ENCODE assay signal across 18 cellular contexts in the genomic region with DNA sequence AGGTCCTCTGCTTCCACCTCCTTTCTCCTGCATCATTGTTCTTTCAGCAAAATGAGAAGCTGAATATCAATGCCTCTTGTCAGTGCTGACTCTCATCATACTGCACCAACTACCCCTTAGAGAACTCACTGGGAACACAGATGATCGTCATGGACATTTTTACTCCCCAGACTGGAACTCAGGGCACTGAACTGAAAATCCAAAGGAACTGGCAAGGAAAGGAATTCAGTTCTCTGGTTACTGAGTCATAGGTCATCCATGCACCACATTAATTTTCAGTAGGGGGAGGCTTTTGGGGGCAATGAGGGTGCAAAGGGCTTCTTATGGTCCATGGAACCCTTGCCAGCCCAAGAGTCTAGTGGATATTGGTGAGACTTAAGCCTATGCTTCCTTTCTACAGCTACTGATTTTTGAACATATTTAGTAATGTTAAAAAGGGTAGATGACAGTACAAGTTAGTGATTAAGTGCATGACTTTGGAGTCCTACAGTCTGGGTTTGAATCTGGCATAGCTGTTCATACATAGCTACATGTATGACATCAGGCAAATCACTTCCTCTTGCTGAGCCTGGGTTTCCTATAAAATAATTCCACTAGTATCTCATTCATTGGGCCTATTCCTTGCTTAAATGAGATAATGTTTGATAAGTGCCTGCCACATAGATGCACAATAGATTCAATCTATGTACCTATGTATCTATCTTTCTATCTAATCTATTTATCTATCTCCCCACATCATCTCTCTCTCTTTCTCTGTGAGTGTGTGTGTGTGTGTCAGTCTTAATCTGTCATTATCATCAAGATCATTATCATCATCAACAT. TPM values are rescaled to one million over a fixed set of nuclear protein-coding genes. Genes with fewer than 3 reads are reported as not detected.
DNase-seq lines count a peak whose midpoint lies in the region; TF ChIP-seq lines count a peak whose summit lies in the region.
"Had no signal": no experiment of that assay in that cellular context is flagged by ENCODE, and none has a peak within 500 bp of the region (broad histone marks: within the 10 kb centered on the region; RNA-seq: fewer than 3 reads in every experiment).

No MANE protein-coding gene starts in this region.

- H3K9me3 Mint-ChIP-seq in progenitor cell of endocrine pancreas (ENCODE audit: low read depth): peaks cover 10% of the 10 kb centered on the region
- H3K9me3 Mint-ChIP-seq: central memory CD8-positive, alpha-beta T cell; IgD-negative memory B cell had no signal

- H3K4me3 Mint-ChIP-seq in progenitor cell of endocrine pancreas (ENCODE audit: low read depth): peak overlapping the region; percentile 72
- H3K4me3 Mint-ChIP-seq: activated CD4-positive, alpha-beta T cell treated with anti-CD3 and anti-CD28 coated beads, Interleukin-2, amount 10 ng/mL, durations not matched to agents 7 days and 5 days; central memory CD8-positive, alpha-beta T cell; IgD-negative memory B cell had no signal

- H3K36me3 Mint-ChIP-seq in progenitor cell of endocrine pancreas (ENCODE audit: insufficient read depth): peaks cover 1% of the 10 kb centered on the region
- H3K36me3 Mint-ChIP-seq: IgD-negative memory B cell had no signal

- no peaks in the 10 kb centered on the region for H3K4me1 Mint-ChIP-seq in progenitor cell of endocrine pancreas (ENCODE audit: low read depth)
- H3K4me1 Mint-ChIP-seq: activated CD4-positive, alpha-beta T cell treated with anti-CD3 and anti-CD28 coated beads, Interleukin-2, amount 10 ng/mL, durations not matched to agents 7 days and 5 days; central memory CD8-positive, alpha-beta T cell had no signal

- DNase-seq in NCI-H1694 treated with DMSO at 0.1 percent for 48 hours (lab: John Stamatoyannopoulos, UW) (peak; percentile 6), NCI-H1694 (lab: John Stamatoyannopoulos, UW) (no peak), NCI-H226 (peak; percentile 48), epithelial cell of esophagus (ENCODE audit: low read depth) (peak; percentile 22), progenitor cell of endocrine pancreas (ENCODE audit: low spot score, unreplicated experiment) (no peak), G401 (ENCODE audit: low spot score) (no peak), activated T-cell treated with anti-CD3 and anti-CD28 coated beads for 4 hours (no peak)
- no peak for DNase-seq in stimulated activated CD4-positive, alpha-beta T cell treated with anti-CD3 and anti-CD28 coated beads, Interleukin-15, amount 100 ng/mL, for 24 hours
- DNase-seq: activated CD4-positive, alpha-beta T cell treated with anti-CD3 and anti-CD28 coated beads, Interleukin-2, amount 10 ng/mL, durations not matched to agents 7 days and 5 days; amygdala; DND-41; effector CD8-positive, alpha-beta T cell; MV-4-11; NCI-H2081; NCI-H774; retina had no signal

- H3K4me3 ChIP-seq in epithelial cell of esophagus (ENCODE audit: low read length): no peak overlapping the region

- in situ Hi-C loops in G401 (cut with HindIII; ENCODE audit: low sequenced_read_pairs): no loop called here

- H3K27ac Mint-ChIP-seq in progenitor cell of endocrine pancreas: peak overlapping the region; percentile 86
- H3K27ac Mint-ChIP-seq: activated CD4-positive, alpha-beta T cell treated with anti-CD3 and anti-CD28 coated beads, Interleukin-2, amount 10 ng/mL, durations not matched to agents 7 days and 5 days had no signal

- H3K27me3 Mint-ChIP-seq in progenitor cell of endocrine pancreas: no peaks in the 10 kb centered on the region

- TF ChIP-seq CTCF in epithelial cell of esophagus (IDR thresholded peaks at IDR 0.05; ENCODE audit: insufficient read depth, low read depth, low read length, missing control alignments) (no peak), progenitor cell of endocrine pancreas (IDR thresholded peaks at IDR 0.05; ENCODE audit: unreplicated experiment) (no peak)

RNA-seq across cellular contexts. Expression of a gene that starts 29.2 kb away (rescaled TPM):
- 12.7 and 12.9 TPM in 2 replicates for total RNA-seq in progenitor cell of endocrine pancreas
- total RNA-seq in G401 (2014; rRNA removed; shearing (Covaris generic)): 5.8 and 10.8 TPM in 2 replicates

Comparison
In these comparisons a context has a peak if more than half of its experiments do, and no peak if none do; other contexts are left out.
1. DNase-seq: peak in NCI-H1694 treated with DMSO at 0.1 percent for 48 hours (single experiment), NCI-H226 (single experiment) and epithelial cell of esophagus (single experiment); none in NCI-H1694 (single experiment), progenitor cell of endocrine pancreas (single experiment), G401 (single experiment), stimulated activated CD4-positive, alpha-beta T cell treated with anti-CD3 and anti-CD28 coated beads, Interleukin-15, amount 100 ng/mL, for 24 hours (single experiment) and activated T-cell treated with anti-CD3 and anti-CD28 coated beads for 4 hours (single experiment).